Comparison of ENCODE assay signal across 10 cellular contexts in genomic region chr9:86766912-86767311, GRCh38.
DNase-seq lines count a peak whose midpoint lies in the region; ATAC-seq, FAIRE-seq and TF ChIP-seq lines count a peak whose summit lies in the region.
"Had no signal": no experiment of that assay in that cellular context is flagged by ENCODE, and none has a peak within 500 bp of the region (broad histone marks: within the 10 kb centered on the region; RNA-seq: fewer than 3 reads in every experiment).

No MANE protein-coding gene starts in this region.

- H2BK5ac ChIP-seq in IMR-90 (ENCODE audit: low read depth, low read length, poor library complexity, severe bottlenecking), result no peak overlapping the region

- no peak overlapping the region for H4K5ac ChIP-seq in IMR-90 (ENCODE audit: low read depth, low read length)

- H3K27me3 ChIP-seq in IMR-90 (ENCODE audit: control insufficient read depth, insufficient read depth, low read length) (no peaks in the 10 kb centered on the region), keratinocyte (ENCODE audit: control insufficient read depth, extremely low read depth, insufficient read depth, low read length) (no peaks in the 10 kb centered on the region)

- H3K36me3 ChIP-seq in IMR-90 (ENCODE audit: control insufficient read depth, insufficient read depth, low read length), result no peaks in the 10 kb centered on the region
- H3K36me3 ChIP-seq in keratinocyte (ENCODE audit: control insufficient read depth in 2 of 2, extremely low read depth in 1 of 2, insufficient read depth in 2 of 2, low read length in 2 of 2), result no peaks in the 10 kb centered on the region

- in situ Hi-C loops in IMR-90 (cut with MboI; ENCODE audit: low sequenced_read_pairs), result no loop called here

- no peak overlapping the region for H2BK20ac ChIP-seq in IMR-90 (ENCODE audit: low read depth, low read length)

- H2AK9ac ChIP-seq in IMR-90 (replicated peaks; ENCODE audit: low read depth, low read length, poor library complexity), result no peak overlapping the region

- FAIRE-seq in keratinocyte (lab: Jason Lieb, UNC), result peak; percentile 81

- H3K4ac ChIP-seq in IMR-90 (ENCODE audit: low read depth, low read length), result no peak overlapping the region

- H3K14ac ChIP-seq in IMR-90 (replicated peaks; ENCODE audit: low read depth, low read length), result no peak overlapping the region

- H3K9me3 Mint-ChIP-seq in progenitor cell of endocrine pancreas (ENCODE audit: low read depth), result peaks cover 4% of the 10 kb centered on the region
- H3K9me3 Mint-ChIP-seq: natural killer cell had no signal

- no peak overlapping the region for H4K8ac ChIP-seq in IMR-90 (ENCODE audit: low read depth in 2 of 2, low read length in 2 of 2)

- H2BK15ac ChIP-seq in IMR-90 (ENCODE audit: low read depth, low read length), result 0 out of 3 replicates have a peak overlapping the region, but pooled peaks have one; percentile 0

- H3K4me3 ChIP-seq in AG04449 (ENCODE audit: low read depth, low read length) (no peak overlapping the region), IMR-90 (ENCODE audit: insufficient read depth, low read depth, low read length) (no peak overlapping the region), keratinocyte (ENCODE audit: control insufficient read depth in 2 of 3, extremely low read depth in 1 of 3, insufficient read depth in 2 of 3, low read depth in 1 of 3, low read length in 3 of 3) (no peak overlapping the region)

- H3K9me1 ChIP-seq in IMR-90 (ENCODE audit: insufficient read depth, low read length) (peaks cover 12% of the 10 kb centered on the region), keratinocyte (ENCODE audit: control insufficient read depth, extremely low read depth, insufficient read depth, low read length) (peaks cover 2% of the 10 kb centered on the region)

- no peak overlapping the region for H3K23ac ChIP-seq in IMR-90 (ENCODE audit: low read depth, low read length)

- peaks cover 4% of the 10 kb centered on the region; the same call in 1 of the 2 replicates for H3K4me1 ChIP-seq in IMR-90 (ENCODE audit: control insufficient read depth, insufficient read depth, low read length)
- H3K4me1 ChIP-seq in keratinocyte (ENCODE audit: control insufficient read depth, extremely low read depth, insufficient read depth, low read length), result peaks cover 21% of the 10 kb centered on the region

- POLR2A ChIA-PET in AG04449 (lab: Yijun Ruan, JAX), result no interaction called here
- POLR2A ChIA-PET in IMR-90 (lab: Charles Lee; ENCODE audit: unreplicated experiment), result no interaction called here

- DNase-seq in AG04449 (ENCODE audit: low read depth, low spot score) (peak; percentile 61), IMR-90 (peak; percentile 89), amniotic epithelial cell (ENCODE audit: low read depth) (peak; percentile 89), keratinocyte (ENCODE audit: low read depth, low spot score) (peak; percentile 64), progenitor cell of endocrine pancreas (ENCODE audit: low spot score, unreplicated experiment) (no peak), erythroblast (lab: John Stamatoyannopoulos, UW) (no peak)
- no peak for DNase-seq in activated CD4-positive, alpha-beta T cell treated with anti-CD3 and anti-CD28 coated beads for 1 hour
- DNase-seq: activated T-cell treated with anti-CD3 and anti-CD28 coated beads, Interleukin-2, amount 50 U/mL, for 48 hours; natural killer cell had no signal

- peak overlapping the region; percentile 42; the same call in 1 of the 2 replicates for H3K18ac ChIP-seq in IMR-90 (ENCODE audit: low read depth, low read length)

- H3K36me3 Mint-ChIP-seq in progenitor cell of endocrine pancreas (ENCODE audit: insufficient read depth), result no peaks in the 10 kb centered on the region
- H3K36me3 Mint-ChIP-seq: natural killer cell had no signal

- WGBS in IMR-90 (ENCODE audit: extremely low coverage in 2 of 2, insufficient read length in 1 of 2), 2 experiments, result 0% methylated on average over 1 of the region's 7 CpGs; no CpG with 5 or more reads in 1 of the 2 experiments

- no peak overlapping the region for H3K27ac ChIP-seq in IMR-90 (ENCODE audit: insufficient read depth, low read length)
- peak overlapping the region; percentile 40 for H3K27ac ChIP-seq in keratinocyte (ENCODE audit: control insufficient read depth, insufficient read depth, low read length)

- H3K27ac Mint-ChIP-seq in progenitor cell of endocrine pancreas, result no peak overlapping the region
- H3K27ac Mint-ChIP-seq: natural killer cell had no signal

- peak; percentile 92 for ATAC-seq in IMR-90 (ENCODE audit: low read depth)
- ATAC-seq in GM21717 (IDR thresholded peaks at IDR 0.05; ENCODE audit: unreplicated experiment), result no peak

- no peak overlapping the region for H2AK5ac ChIP-seq in IMR-90 (ENCODE audit: low read depth, low read length)

- H3K4me1 Mint-ChIP-seq in progenitor cell of endocrine pancreas (ENCODE audit: low read depth), result peaks cover 5% of the 10 kb centered on the region
- H3K4me1 Mint-ChIP-seq: natural killer cell had no signal

- no peak overlapping the region for H3K56ac ChIP-seq in IMR-90 (ENCODE audit: extremely low read depth, insufficient read depth, low read length)

- peaks cover 4% of the 10 kb centered on the region for H3K27me3 Mint-ChIP-seq in progenitor cell of endocrine pancreas

- no peaks in the 10 kb centered on the region for H3K79me2 ChIP-seq in keratinocyte (ENCODE audit: control insufficient read depth, insufficient read depth, low read length)

- intact Hi-C loops in IMR-90 (cut with micrococcal nuclease), result no loop called here

- no peaks in the 10 kb centered on the region for H3K79me1 ChIP-seq in IMR-90 (ENCODE audit: low read depth in 1 of 2, low read length in 2 of 2)

- H2BK120ac ChIP-seq in IMR-90 (ENCODE audit: low read depth, low read length), result no peak overlapping the region

- CTCF ChIA-PET in AG04449 (lab: Yijun Ruan, JAX), result interaction anchor here (1.5 to 1.8 kb wide), 2 partner anchors 10 to 280 kb away, joined by 4 to 8 read pairs; no protein-coding TSS in a partner anchor
- CTCF ChIA-PET in IMR-90 (lab: Yijun Ruan, JAX), result no interaction called here

- H3K4me3 Mint-ChIP-seq in progenitor cell of endocrine pancreas (ENCODE audit: low read depth), result no peak overlapping the region
- H3K4me3 Mint-ChIP-seq: natural killer cell had no signal

- no peak for TF ChIP-seq RAD21 in IMR-90 (IDR thresholded peaks at IDR 0.05; ENCODE audit: low read length)

- no peaks in the 10 kb centered on the region for H4K20me1 ChIP-seq in IMR-90 (ENCODE audit: insufficient read depth, low read length)
- no peaks in the 10 kb centered on the region for H4K20me1 ChIP-seq in keratinocyte (ENCODE audit: control insufficient read depth, extremely low read depth, insufficient read depth, low read length)

- dilution Hi-C loops in IMR-90 (cut with HindIII; ENCODE audit: low sequenced_read_pairs, unreplicated experiment), result no loop called here
- dilution Hi-C loops in keratinocyte (cut with MboI; ENCODE audit: extremely low pct_ligation_motif_present, low sequenced_read_pairs), result no loop called here

- peak overlapping the region; percentile 58 for H2AFZ ChIP-seq in IMR-90 (replicated peaks; ENCODE audit: low read length, poor library complexity)
- peak overlapping the region; percentile 8 for H2AFZ ChIP-seq in keratinocyte (ENCODE audit: control insufficient read depth, low read length)

- TF ChIP-seq CTCF in AG04449 (IDR thresholded peaks at IDR 0.05; ENCODE audit: insufficient read depth, low read length, missing control alignments) (no peak), IMR-90 (conservative IDR thresholded peaks at IDR 0.05; ENCODE audit: low read depth, low read length) (no peak), keratinocyte (optimal IDR thresholded peaks at IDR 0.05 in 1 of 3, IDR thresholded peaks at IDR 0.05 in 1 of 3, conservative IDR thresholded peaks at IDR 0.05 in 1 of 3; ENCODE audit: extremely low read depth in 1 of 3, insufficient read depth in 2 of 3, low read length in 3 of 3) (no peak), progenitor cell of endocrine pancreas (IDR thresholded peaks at IDR 0.05; ENCODE audit: unreplicated experiment) (no peak)

- H3K4me2 ChIP-seq in IMR-90 (ENCODE audit: low read depth, low read length), result no peak overlapping the region; the same call in 1 of the 2 replicates
- peak overlapping the region; percentile 52 for H3K4me2 ChIP-seq in keratinocyte (ENCODE audit: control insufficient read depth, extremely low read depth, insufficient read depth, low read depth, low read length)

- TF ChIP-seq POLR2A in IMR-90 (IDR thresholded peaks at IDR 0.05; ENCODE audit: low read depth, low read length) (no peak), erythroblast (IDR thresholded peaks at IDR 0.05; ENCODE audit: low read length) (no peak)

- H3K9me3 ChIP-seq in IMR-90 (ENCODE audit: control insufficient read depth, insufficient read depth, low read length) (no peaks in the 10 kb centered on the region), keratinocyte (ENCODE audit: control insufficient read depth, low read depth, low read length) (no peaks in the 10 kb centered on the region)

- H4K91ac ChIP-seq in IMR-90 (ENCODE audit: insufficient read depth, low read depth, low read length), result no peak overlapping the region

- BruUV-seq in IMR-90 (replicated peaks; lab: Mats Ljungman, UMichigan), result no TSS peak

- H3K9ac ChIP-seq in IMR-90 (ENCODE audit: low read depth, low read length), result no peak overlapping the region
- H3K9ac ChIP-seq in keratinocyte (ENCODE audit: control insufficient read depth, extremely low read depth, insufficient read depth, low read length), result peak overlapping the region; percentile 6

TF ChIP-seq in IMR-90, 13 proteins besides CTCF, POLR2A, EP300 and RAD21 (continues in another document):
- TF ChIP-seq ELK1 (IDR thresholded peaks at IDR 0.05; ENCODE audit: borderline replicate concordance, low read depth, low read length) (no peak), FOS (IDR thresholded peaks at IDR 0.05; ENCODE audit: low read depth, low read length) (peak; percentile 59), USF2 (IDR thresholded peaks at IDR 0.05; ENCODE audit: low read depth, low read length) (no peak), BHLHE40 (IDR thresholded peaks at IDR 0.05; ENCODE audit: low read depth, low read length) (peak; percentile 40; the same call in 1 of the 2 replicates), CHD1 (IDR thresholded peaks at IDR 0.05; ENCODE audit: low read depth, low read length) (no peak)

Comparison
In these comparisons a context has a peak if more than half of its experiments do, and no peak if none do; other contexts are left out.
1. DNase-seq: peak in AG04449 (single experiment), IMR-90 (single experiment), amniotic epithelial cell (single experiment) and keratinocyte (single experiment); none in progenitor cell of endocrine pancreas (single experiment), activated CD4-positive, alpha-beta T cell treated with anti-CD3 and anti-CD28 coated beads for 1 hour (single experiment) and erythroblast (0 of 2).